In genomic region chr4:5956285-5957021, GRCh38 we compare ENCODE assay signal across 9 cellular contexts.
DNase-seq lines count a peak whose midpoint lies in the region; ATAC-seq and TF ChIP-seq lines count a peak whose summit lies in the region.
"Had no signal": no experiment of that assay in that cellular context is flagged by ENCODE, and none has a peak within 500 bp of the region (broad histone marks: within the 10 kb centered on the region; RNA-seq: fewer than 3 reads in every experiment).

No MANE protein-coding gene starts in this region.

- H3K27me3 ChIP-seq in HAP-1 (ENCODE audit: low read depth) = 0 out of 2 replicates have a peak, but pooled peaks cover 10% of the 10 kb centered on the region
- H3K27me3 ChIP-seq in CD8-positive, alpha-beta T cell (ENCODE audit: insufficient read depth, low read length) = no peaks in the 10 kb centered on the region
- H3K27me3 ChIP-seq: colonic mucosa had no signal

- ATAC-seq in sciatic nerve = no peak
- no peak for ATAC-seq in CD8-positive, alpha-beta T cell

- no peaks in the 10 kb centered on the region for H3K9me3 ChIP-seq in HAP-1
- no peaks in the 10 kb centered on the region for H3K9me3 ChIP-seq in CD8-positive, alpha-beta T cell (ENCODE audit: low read length)
- H3K9me3 ChIP-seq: colonic mucosa had no signal

- TF ChIP-seq CTCF in Calu3 (IDR thresholded peaks at IDR 0.05; ENCODE audit: unreplicated experiment) = no peak
- TF ChIP-seq CTCF in CD8-positive, alpha-beta T cell (IDR thresholded peaks at IDR 0.05) = no peak

- H3K36me3 ChIP-seq in HAP-1 (replicated peaks) = no peaks in the 10 kb centered on the region
- H3K36me3 ChIP-seq in CD8-positive, alpha-beta T cell (ENCODE audit: insufficient read depth, low read length) = no peaks in the 10 kb centered on the region
- H3K36me3 ChIP-seq: colonic mucosa had no signal

- BruUV-seq in Calu3 (replicated peaks; lab: Mats Ljungman, UMichigan) = no TSS peak

- no peaks in the 10 kb centered on the region for H3K9me3 Mint-ChIP-seq in Calu3 (ENCODE audit: low read depth, unreplicated experiment)
- no peaks in the 10 kb centered on the region for H3K9me3 Mint-ChIP-seq in CD8-positive, alpha-beta T cell

- no peaks in the 10 kb centered on the region; the same call in 1 of the 2 replicates for H3K4me1 ChIP-seq in HAP-1
- H3K4me1 ChIP-seq in CD8-positive, alpha-beta T cell (ENCODE audit: insufficient read depth, low read length) = no peaks in the 10 kb centered on the region
- H3K4me1 ChIP-seq: colonic mucosa had no signal

- no peak overlapping the region for H3K27ac Mint-ChIP-seq in Calu3 (ENCODE audit: unreplicated experiment)
- H3K27ac Mint-ChIP-seq in CD8-positive, alpha-beta T cell = no peak overlapping the region

- intact Hi-C loops in sciatic nerve (cut with DNase I) (no loop called here), Calu3 (cut with micrococcal nuclease; ENCODE audit: unreplicated experiment) (no loop called here)
- intact Hi-C loops in CD8-positive, alpha-beta T cell (cut with DNase I, micrococcal nuclease) = no loop called here

- H3K4me3 Mint-ChIP-seq in Calu3 (ENCODE audit: low read depth, unreplicated experiment) = no peak overlapping the region
- no peak overlapping the region for H3K4me3 Mint-ChIP-seq in CD8-positive, alpha-beta T cell

- in situ Hi-C loops in HAP-1 (cut with MboI; ENCODE audit: low sequenced_read_pairs) = no loop called here

- H3K27ac ChIP-seq in CD8-positive, alpha-beta T cell (ENCODE audit: low read depth, low read length) = no peak overlapping the region
- H3K27ac ChIP-seq: colonic mucosa had no signal

- H3K4me3 ChIP-seq in HAP-1 = no peak overlapping the region
- H3K4me3 ChIP-seq in CD8-positive, alpha-beta T cell (ENCODE audit: low read depth, low read length) = no peak overlapping the region
- H3K4me3 ChIP-seq: colonic mucosa had no signal

- POLR2A ChIA-PET in CD8-positive, alpha-beta T cell (lab: Charles Lee) = no interaction called here

- CTCF ChIA-PET in Calu3 (lab: Charles Lee) = no interaction called here
- CTCF ChIA-PET in CD8-positive, alpha-beta T cell (lab: Charles Lee) = no interaction called here

- DNase-seq in HAP-1 (ENCODE audit: low spot score in 2 of 2) (peak; percentile 52 to 80), NCI-H2171 (lab: John Stamatoyannopoulos, UW) (peak; percentile 89), dermis microvascular lymphatic vessel endothelial cell (ENCODE audit: low read depth in 2 of 2) (peak; percentile 68 to 87), sciatic nerve (ENCODE audit: low spot score) (peak; percentile 51), Calu3 (no peak), Ammon's horn (ENCODE audit: low spot score) (no peak)
- DNase-seq in activated naive CD4-positive, alpha-beta T cell treated with Interleukin-2 at 50 U/mL for 16 hours = no peak
- DNase-seq in CD8-positive, alpha-beta T cell = no peak
- DNase-seq: colonic mucosa had no signal

- H3K36me3 Mint-ChIP-seq in Calu3 (ENCODE audit: insufficient read depth, unreplicated experiment) = no peaks in the 10 kb centered on the region
- H3K36me3 Mint-ChIP-seq in CD8-positive, alpha-beta T cell = no peaks in the 10 kb centered on the region

- peaks cover 10% of the 10 kb centered on the region for H3K27me3 Mint-ChIP-seq in Calu3 (ENCODE audit: unreplicated experiment)
- peaks cover 4% of the 10 kb centered on the region for H3K27me3 Mint-ChIP-seq in CD8-positive, alpha-beta T cell (ENCODE audit: low read depth)

- H3K4me1 Mint-ChIP-seq in Calu3 (ENCODE audit: low read depth, unreplicated experiment) = no peaks in the 10 kb centered on the region
- no peaks in the 10 kb centered on the region for H3K4me1 Mint-ChIP-seq in CD8-positive, alpha-beta T cell (ENCODE audit: low read depth)

Comparison
In these comparisons a context has a peak if more than half of its experiments do, and no peak if none do; other contexts are left out.
1. DNase-seq: peak in HAP-1 (2 of 2), NCI-H2171 (single experiment), dermis microvascular lymphatic vessel endothelial cell (2 of 2) and sciatic nerve (single experiment); none in activated naive CD4-positive, alpha-beta T cell treated with Interleukin-2 at 50 U/mL for 16 hours (single experiment), Calu3 (single experiment), Ammon's horn (single experiment) and CD8-positive, alpha-beta T cell (0 of 7).